In genomic region chr6:169778646-169779045, GRCh38 we compare ENCODE assay signal across 25 cellular contexts.
"Had no signal": no experiment of that assay in that cellular context is flagged by ENCODE, and none has a peak within 500 bp of the region (broad histone marks: within the 10 kb centered on the region; RNA-seq: fewer than 3 reads in every experiment).

No MANE protein-coding gene starts in this region.

- DNase-seq: activated CD4-positive, alpha-beta T cell treated with anti-CD3 and anti-CD28 coated beads, Interleukin-2, amount 10 ng/mL, durations not matched to agents 7 days and 5 days; activated CD8-positive, alpha-beta memory T cell treated with anti-CD3 and anti-CD28 coated beads for 24 hours; activated CD8-positive, alpha-beta memory T cell treated with anti-CD3 and anti-CD28 coated beads, Interleukin-2, amount 50 U/mL, for 48 hours; activated effector memory CD4-positive, alpha-beta T cell treated with Interleukin-2 at 50 U/mL for 16 hours; activated naive CD4-positive, alpha-beta T cell treated with anti-CD3 and anti-CD28 coated beads, Interleukin-2, amount 10 ng/mL, durations not matched to agents 7 days and 5 days; activated naive CD8-positive, alpha-beta T cell treated with anti-CD3 and anti-CD28 coated beads, Interleukin-2, amount 50 U/mL, for 24 hours; activated T-cell treated with anti-CD3 and anti-CD28 coated beads, Interleukin-2, amount 50 U/mL, for 48 hours; anterior cingulate cortex; cerebellar nuclear complex; effector memory CD4-positive, alpha-beta T cell; foreskin melanocyte; glutamatergic neuron; hippocampal formation; mucosa of descending colon; naive B cell; pancreas; sigmoid colon; stimulated activated CD4-positive, alpha-beta T cell treated with anti-CD3 and anti-CD28 coated beads, Interleukin-4, amount 100 ng/mL, for 24 hours; stomach; T1000; upper lobe of left lung had no signal

- H3K4me1 Mint-ChIP-seq: activated naive CD4-positive, alpha-beta T cell treated with anti-CD3 and anti-CD28 coated beads, Interleukin-2, amount 10 ng/mL, durations not matched to agents 7 days and 5 days; brain; memory B cell; naive B cell; stimulated activated effector memory CD8-positive, alpha-beta T cell treated with anti-CD3 and anti-CD28 coated beads, Interleukin-12 subunit alpha, Interleukin-12 subunit beta, amount 100 ng/mL, for 72 hours had no signal

- H3K9me3 Mint-ChIP-seq: activated CD4-positive, alpha-beta T cell treated with anti-CD3 and anti-CD28 coated beads, Interleukin-2, amount 10 ng/mL, durations not matched to agents 7 days and 5 days; activated naive CD4-positive, alpha-beta T cell treated with anti-CD3 and anti-CD28 coated beads, Interleukin-2, amount 10 ng/mL, durations not matched to agents 7 days and 5 days; activated naive CD8-positive, alpha-beta T cell treated with anti-CD3 and anti-CD28 coated beads, Interleukin-2, amount 50 U/mL, for 24 hours; dendritic cell treated with granulocyte-macrophage colony-stimulating factor and Interleukin-4, amounts not matched to agents 40 ng/mL and 50 ng/mL, for 4 days; memory B cell; naive B cell; stimulated activated effector memory CD8-positive, alpha-beta T cell treated with anti-CD3 and anti-CD28 coated beads, Interleukin-12 subunit alpha, Interleukin-12 subunit beta, amount 100 ng/mL, for 72 hours had no signal

- H3K27ac ChIP-seq: pancreas, sigmoid colon, stomach, upper lobe of left lung had no signal

- H3K27ac Mint-ChIP-seq: activated CD4-positive, alpha-beta T cell treated with anti-CD3 and anti-CD28 coated beads, Interleukin-2, amount 10 ng/mL, durations not matched to agents 7 days and 5 days; activated naive CD4-positive, alpha-beta T cell treated with anti-CD3 and anti-CD28 coated beads, Interleukin-2, amount 10 ng/mL, durations not matched to agents 7 days and 5 days; activated naive CD8-positive, alpha-beta T cell treated with anti-CD3 and anti-CD28 coated beads, Interleukin-2, amount 50 U/mL, for 24 hours; brain; dendritic cell treated with granulocyte-macrophage colony-stimulating factor and Interleukin-4, amounts not matched to agents 40 ng/mL and 50 ng/mL, for 4 days; memory B cell; stimulated activated effector memory CD8-positive, alpha-beta T cell treated with anti-CD3 and anti-CD28 coated beads, Interleukin-12 subunit alpha, Interleukin-12 subunit beta, amount 100 ng/mL, for 72 hours had no signal

- H3K4me1 ChIP-seq: pancreas, sigmoid colon, stomach had no signal

- H3K9me3 ChIP-seq: mucosa of descending colon, pancreas, sigmoid colon, stomach, upper lobe of left lung had no signal

- H3K4me3 ChIP-seq: mucosa of descending colon, pancreas, sigmoid colon, stomach, upper lobe of left lung had no signal

- H3K27me3 ChIP-seq: pancreas, sigmoid colon, stomach, upper lobe of left lung had no signal

- ATAC-seq: activated naive CD8-positive, alpha-beta T cell treated with anti-CD3 and anti-CD28 coated beads, Interleukin-2, amount 50 U/mL, for 24 hours; mucosa of descending colon; pancreas; stimulated activated effector memory CD8-positive, alpha-beta T cell treated with anti-CD3 and anti-CD28 coated beads, Interleukin-12 subunit alpha, Interleukin-12 subunit beta, amount 100 ng/mL, for 72 hours had no signal

- H3K4me3 Mint-ChIP-seq: activated CD4-positive, alpha-beta T cell treated with anti-CD3 and anti-CD28 coated beads, Interleukin-2, amount 10 ng/mL, durations not matched to agents 7 days and 5 days; activated naive CD4-positive, alpha-beta T cell treated with anti-CD3 and anti-CD28 coated beads, Interleukin-2, amount 10 ng/mL, durations not matched to agents 7 days and 5 days; activated naive CD8-positive, alpha-beta T cell treated with anti-CD3 and anti-CD28 coated beads, Interleukin-2, amount 50 U/mL, for 24 hours; brain; dendritic cell treated with granulocyte-macrophage colony-stimulating factor and Interleukin-4, amounts not matched to agents 40 ng/mL and 50 ng/mL, for 4 days; memory B cell; naive B cell; stimulated activated effector memory CD8-positive, alpha-beta T cell treated with anti-CD3 and anti-CD28 coated beads, Interleukin-12 subunit alpha, Interleukin-12 subunit beta, amount 100 ng/mL, for 72 hours had no signal

- H3K27me3 Mint-ChIP-seq: activated CD4-positive, alpha-beta T cell treated with anti-CD3 and anti-CD28 coated beads, Interleukin-2, amount 10 ng/mL, durations not matched to agents 7 days and 5 days; activated naive CD4-positive, alpha-beta T cell treated with anti-CD3 and anti-CD28 coated beads, Interleukin-2, amount 10 ng/mL, durations not matched to agents 7 days and 5 days; activated naive CD8-positive, alpha-beta T cell treated with anti-CD3 and anti-CD28 coated beads, Interleukin-2, amount 50 U/mL, for 24 hours; brain; dendritic cell treated with granulocyte-macrophage colony-stimulating factor and Interleukin-4, amounts not matched to agents 40 ng/mL and 50 ng/mL, for 4 days; memory B cell; naive B cell had no signal
